In genomic region chr14:49863483-49864262, GRCh38 we compare ENCODE assay signal across 8 cellular contexts. TPM values are rescaled to one million over a fixed set of nuclear protein-coding genes. Genes with fewer than 3 reads are reported as not detected.
DNase-seq lines count a peak whose midpoint lies in the region; ATAC-seq and TF ChIP-seq lines count a peak whose summit lies in the region.

No MANE protein-coding gene starts in this region.

- peak; percentile 56 for DNase-seq in right atrium auricular region (ENCODE audit: low spot score)
- DNase-seq in left ventricle myocardium superior, result no peak
- DNase-seq in adipocyte (ENCODE audit: low read depth), result peak; percentile 36
- no peak for DNase-seq in HuH-7 (ENCODE audit: low spot score)
- no peak for DNase-seq in NCI-H345 (lab: John Stamatoyannopoulos, UW)
- DNase-seq in H4 (ENCODE audit: low spot score), result no peak

- H3K9ac ChIP-seq in adipocyte (ENCODE audit: low read length) (peak overlapping the region; percentile 93), liver (ENCODE audit: low read depth in 1 of 2, low read length in 2 of 2) (peak overlapping the region; percentile 100)

- no peaks in the 10 kb centered on the region for H3K27me3 ChIP-seq in right atrium auricular region
- no peaks in the 10 kb centered on the region for H3K27me3 ChIP-seq in adipocyte (replicated peaks; ENCODE audit: control insufficient read depth, insufficient read depth, low read length)
- no peaks in the 10 kb centered on the region for H3K27me3 ChIP-seq in liver (ENCODE audit: control insufficient read depth in 4 of 4, insufficient read depth in 4 of 4, low read length in 3 of 4)

- peak overlapping the region; percentile 96 to 100 for H3K27ac ChIP-seq in right atrium auricular region
- peak overlapping the region; percentile 99 for H3K27ac ChIP-seq in liver (ENCODE audit: low read depth in 1 of 2, low read length in 2 of 2)

- H3K36me3 ChIP-seq in right atrium auricular region (no peaks in the 10 kb centered on the region), adipocyte (ENCODE audit: control insufficient read depth, insufficient read depth, low read length, severe bottlenecking) (no peaks in the 10 kb centered on the region), liver (ENCODE audit: control insufficient read depth in 4 of 4, insufficient read depth in 3 of 4, low read depth in 1 of 4, low read length in 3 of 4) (no peaks in the 10 kb centered on the region)

- H3K4me1 ChIP-seq in right atrium auricular region, result peaks cover 0 to 37% of the 10 kb centered on the region in 2 donors
- H3K4me1 ChIP-seq in adipocyte (ENCODE audit: control insufficient read depth, insufficient read depth, low read length), result peaks cover 19% of the 10 kb centered on the region
- H3K4me1 ChIP-seq in liver (ENCODE audit: control insufficient read depth in 4 of 4, insufficient read depth in 4 of 4, low read length in 3 of 4), result peaks cover 0 to 29% (median 7%) of the 10 kb centered on the region in 4 donors

- peak overlapping the region; percentile 66 to 67 for H3K4me3 ChIP-seq in right atrium auricular region
- H3K4me3 ChIP-seq in adipocyte (ENCODE audit: low read length), result peak overlapping the region; percentile 90
- peak overlapping the region; percentile 51 to 92 (median 86) for H3K4me3 ChIP-seq in liver (ENCODE audit: low read depth in 1 of 3, low read length in 3 of 3)

- TF ChIP-seq RAD21 in liver (IDR thresholded peaks at IDR 0.05), result no peak

- intact Hi-C loops in left ventricle myocardium superior (cut with micrococcal nuclease), result loop anchor here (5.0 kb wide), 1 partner anchor 244 kb away; no protein-coding TSS in a partner anchor

- 18% methylated on average over 9 of the region's 9 CpGs for WGBS in liver

- TF ChIP-seq CTCF in right atrium auricular region (IDR thresholded peaks at IDR 0.05) (no peak), liver (IDR thresholded peaks at IDR 0.05; ENCODE audit: low read depth, low read length, missing input control) (no peak)

- no peaks in the 10 kb centered on the region for H3K9me3 ChIP-seq in right atrium auricular region
- no peaks in the 10 kb centered on the region for H3K9me3 ChIP-seq in adipocyte (ENCODE audit: control insufficient read depth, low read length)
- H3K9me3 ChIP-seq in liver (ENCODE audit: control insufficient read depth in 4 of 4, low read length in 3 of 4), result no peaks in the 10 kb centered on the region

- ATAC-seq in left ventricle myocardium superior (no peak), GM19467 (IDR thresholded peaks at IDR 0.05; ENCODE audit: unreplicated experiment) (no peak)

TF ChIP-seq in liver, 16 proteins besides CTCF, POLR2A, EP300 and RAD21:
- TF ChIP-seq NR2F2 (IDR thresholded peaks at IDR 0.05) (no peak), EGR1 (IDR thresholded peaks at IDR 0.05; ENCODE audit: low read depth in 2 of 2) (no peak), GABPA (IDR thresholded peaks at IDR 0.05 in 1 of 2, conservative IDR thresholded peaks at IDR 0.05 in 1 of 2) (no peak), TAF1 (conservative IDR thresholded peaks at IDR 0.05) (no peak), HNF4A (conservative IDR thresholded peaks at IDR 0.05) (no peak)
- TF ChIP-seq, protein P1, sequence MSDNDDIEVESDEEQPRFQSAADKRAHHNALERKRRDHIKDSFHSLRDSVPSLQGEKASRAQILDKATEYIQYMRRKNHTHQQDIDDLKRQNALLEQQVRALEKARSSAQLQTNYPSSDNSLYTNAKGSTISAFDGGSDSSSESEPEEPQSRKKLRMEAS (IDR thresholded peaks at IDR 0.05), result no peak
- TF ChIP-seq, protein P2, sequence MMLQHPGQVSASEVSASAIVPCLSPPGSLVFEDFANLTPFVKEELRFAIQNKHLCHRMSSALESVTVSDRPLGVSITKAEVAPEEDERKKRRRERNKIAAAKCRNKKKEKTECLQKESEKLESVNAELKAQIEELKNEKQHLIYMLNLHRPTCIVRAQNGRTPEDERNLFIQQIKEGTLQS (IDR thresholded peaks at IDR 0.05), result no peak

RNA-seq across cellular contexts. Expression of gene NEMF, which starts 11.1 kb away (rescaled TPM):
- 10 to 100 TPM; 43.9 to 45.2 TPM for total RNA-seq in right atrium auricular region
- 50.1 TPM for total RNA-seq in left ventricle myocardium superior
- total RNA-seq in liver, result 10 to 100 TPM; 31.5 to 37.2 TPM
- polyA plus RNA-seq in liver, result 10 to 100 TPM in 1 of 2 donors, 1 to 10 TPM in 1; 7.9 to 30.8 TPM
- 30.3 and 31.7 TPM in 2 replicates for total RNA-seq in H4 (2014; rRNA removed; shearing (Covaris generic))

RNA-seq across cellular contexts. Expression of gene ARF6, which starts 29.2 kb away (rescaled TPM):
- total RNA-seq in right atrium auricular region, result 10 to 100 TPM; 21.4 to 25.1 TPM
- total RNA-seq in left ventricle myocardium superior, result 24.6 TPM
- 10 to 100 TPM; 27.5 to 56.2 TPM for total RNA-seq in liver
- 10 to 100 TPM; 20.3 to 21.5 TPM for polyA plus RNA-seq in liver
- total RNA-seq in H4 (2014; rRNA removed; shearing (Covaris generic)), result 20.8 and 32.7 TPM in 2 replicates

Comparison
In these comparisons a context has a peak if more than half of its experiments do, and no peak if none do; other contexts are left out.
1. DNase-seq: peak in right atrium auricular region (single experiment) and adipocyte (single experiment); none in left ventricle myocardium superior (single experiment), HuH-7 (single experiment), NCI-H345 (single experiment) and H4 (single experiment).
2. Peak in every context shown above with its lines, with median percentiles within 50 percentile points of each other: H3K4me3 ChIP-seq.